Comparison of ENCODE assay signal across 8 cellular contexts in the genomic region with DNA sequence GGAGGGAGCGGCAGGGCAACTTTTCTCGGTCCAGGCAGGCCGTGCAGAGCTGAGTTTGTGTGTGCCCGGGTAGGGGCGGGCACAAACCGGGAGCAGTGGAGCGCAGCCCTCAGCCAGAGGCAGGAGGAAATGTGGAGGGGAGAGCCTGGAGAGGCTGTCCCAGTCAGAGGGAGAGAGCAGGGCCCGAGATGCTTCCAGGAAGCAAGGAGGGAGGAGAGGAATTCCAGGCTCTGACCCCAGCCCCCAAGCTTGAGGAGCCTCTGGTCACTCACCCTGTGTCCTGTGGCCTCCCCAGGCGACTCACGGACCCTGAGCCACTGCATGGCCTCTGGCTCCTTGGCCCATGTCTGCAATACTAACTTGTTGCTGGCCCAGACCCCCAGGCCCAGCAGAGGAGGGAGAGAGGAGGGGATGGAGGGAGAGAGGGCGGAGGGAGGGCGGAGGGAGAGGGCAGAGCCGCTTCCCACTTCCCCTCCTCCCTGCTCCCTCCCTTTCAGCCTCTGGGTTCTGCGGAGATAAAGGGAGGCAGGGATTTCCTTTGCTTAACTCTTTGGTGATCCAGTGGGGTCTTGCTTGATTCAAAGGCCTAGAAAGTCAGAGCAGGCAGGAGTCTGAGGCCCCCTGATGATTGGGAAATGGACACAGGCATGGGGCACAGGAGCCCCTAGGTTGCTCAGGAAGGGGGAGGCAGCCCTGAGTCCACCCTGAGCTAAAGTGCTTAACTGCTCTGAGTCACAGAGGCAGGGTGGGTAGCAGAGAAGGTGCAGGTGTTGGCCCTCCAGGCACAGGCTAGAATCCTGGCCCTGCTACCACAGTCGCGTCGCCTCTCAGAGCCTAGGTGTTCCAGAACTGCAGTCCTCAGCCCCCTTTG. TPM values are rescaled to one million over a fixed set of nuclear protein-coding genes. Genes with fewer than 3 reads are reported as not detected.
DNase-seq lines count a peak whose midpoint lies in the region; ATAC-seq and TF ChIP-seq lines count a peak whose summit lies in the region.

TSS of gene C1QTNF6 (minus strand) at position 357 of the 871 bp plus-strand sequence. CDS start at position 323, 34 bp downstream.

- DNase-seq in CD8-positive, alpha-beta memory T cell = peak in 1 of 5 donors; percentile 43
- DNase-seq in RWPE2 (ENCODE audit: low spot score) (peak; percentile 73), fibroblast of lung (ENCODE audit: low read depth in 2 of 2) (peak; percentile 48 to 62), neural progenitor cell (ENCODE audit: low spot score) (peak; percentile 86), NCI-H2081 treated with DMSO at 0.1 percent for 48 hours (lab: John Stamatoyannopoulos, UW) (no peak)

- H3K27ac Mint-ChIP-seq in CD8-positive, alpha-beta memory T cell = peak within 1 kb of the TSS; percentile 56 to 98 (median 84)
- peak within 1 kb of the TSS; percentile 98 for H3K27ac Mint-ChIP-seq in neural progenitor cell

- TF ChIP-seq POLR2A in GM18505 (IDR thresholded peaks at IDR 0.05; ENCODE audit: borderline replicate concordance, extremely low read depth, insufficient read depth, insufficient read length) = no peak

- CTCF ChIA-PET in CD8-positive, alpha-beta memory T cell (lab: Charles Lee) = interaction anchor here (1.8 to 3.3 kb wide), 3 partner anchors 9 to 21 kb away, joined by 9 to 26 read pairs (median 16); no protein-coding TSS in a partner anchor

- POLR2A ChIA-PET in CD8-positive, alpha-beta memory T cell (lab: Charles Lee) = interaction anchor here (1.6 kb wide), 1 partner anchor 39 kb away, joined by 6 read pairs; the partner anchor contains the start of gene IL2RB

- peaks cover 59% of the 10 kb centered on the region for H3K4me1 ChIP-seq in CD8-positive, alpha-beta memory T cell (ENCODE audit: insufficient read depth, low read length)
- peaks cover 42% of the 10 kb centered on the region for H3K4me1 ChIP-seq in RWPE2 (ENCODE audit: insufficient read depth, poor library complexity, severe bottlenecking)
- H3K4me1 ChIP-seq in fibroblast of lung (ENCODE audit: control insufficient read depth, extremely low read depth, insufficient read depth, low read length) = peaks cover 18% of the 10 kb centered on the region
- peaks cover 27% of the 10 kb centered on the region for H3K4me1 ChIP-seq in neural progenitor cell

- H3K36me3 ChIP-seq in CD8-positive, alpha-beta memory T cell (ENCODE audit: insufficient read depth, low read length) = no peaks in the 10 kb centered on the region
- no peaks in the 10 kb centered on the region for H3K36me3 ChIP-seq in RWPE2 (ENCODE audit: low read depth)
- H3K36me3 ChIP-seq in fibroblast of lung (ENCODE audit: control insufficient read depth, insufficient read depth, low read length) = no peaks in the 10 kb centered on the region
- H3K36me3 ChIP-seq in neural progenitor cell = no peaks in the 10 kb centered on the region

- H3K4me1 Mint-ChIP-seq in CD8-positive, alpha-beta memory T cell = peaks cover 64 to 78% (median 72%) of the 10 kb centered on the region in 3 donors
- peaks cover 41% of the 10 kb centered on the region for H3K4me1 Mint-ChIP-seq in neural progenitor cell

- ATAC-seq in RWPE2 (ENCODE audit: low read depth) = peak; percentile 76
- no peak for ATAC-seq in GM19397 (IDR thresholded peaks at IDR 0.05; ENCODE audit: unreplicated experiment)
- ATAC-seq in GM18505 (IDR thresholded peaks at IDR 0.05; ENCODE audit: unreplicated experiment) = no peak
- no peak for ATAC-seq in HG02642 (IDR thresholded peaks at IDR 0.05; ENCODE audit: poor library complexity, unreplicated experiment)

- H3K79me2 ChIP-seq in fibroblast of lung (ENCODE audit: control insufficient read depth, insufficient read depth, low read length) (no peaks in the 10 kb centered on the region), neural progenitor cell (ENCODE audit: low read depth) (no peaks in the 10 kb centered on the region)

- TF ChIP-seq CTCF in RWPE2 (IDR thresholded peaks at IDR 0.05; ENCODE audit: poor library complexity, severe bottlenecking) (no peak), fibroblast of lung (conservative IDR thresholded peaks at IDR 0.05 in 1 of 2, IDR thresholded peaks at IDR 0.05 in 1 of 2; ENCODE audit: low read depth in 1 of 2, low read length in 2 of 2) (no peak), neural progenitor cell (IDR thresholded peaks at IDR 0.05) (no peak)

- H2AFZ ChIP-seq in fibroblast of lung (ENCODE audit: low read length) = peak within 1 kb of the TSS; percentile 0
- H2AFZ ChIP-seq in neural progenitor cell (replicated peaks) = peak within 1 kb of the TSS; percentile 48

- no peaks in the 10 kb centered on the region for H3K9me3 Mint-ChIP-seq in CD8-positive, alpha-beta memory T cell
- H3K9me3 Mint-ChIP-seq in neural progenitor cell = peaks cover 6% of the 10 kb centered on the region

- H3K4me2 ChIP-seq in fibroblast of lung (ENCODE audit: extremely low read depth, insufficient read depth, low read length) (peak within 1 kb of the TSS; percentile 75), neural progenitor cell (peak within 1 kb of the TSS; percentile 77)

- H3K27me3 ChIP-seq in CD8-positive, alpha-beta memory T cell (ENCODE audit: insufficient read depth, low read length, poor library complexity, severe bottlenecking) = no peaks in the 10 kb centered on the region
- H3K27me3 ChIP-seq in RWPE2 (ENCODE audit: insufficient read depth, poor library complexity, severe bottlenecking) (no peaks in the 10 kb centered on the region), fibroblast of lung (ENCODE audit: control insufficient read depth, insufficient read depth, low read length) (no peaks in the 10 kb centered on the region), neural progenitor cell (no peaks in the 10 kb centered on the region)

- no peaks in the 10 kb centered on the region for H3K27me3 Mint-ChIP-seq in CD8-positive, alpha-beta memory T cell
- peaks cover 5% of the 10 kb centered on the region for H3K27me3 Mint-ChIP-seq in neural progenitor cell (ENCODE audit: insufficient read depth, low read depth)

- no peaks in the 10 kb centered on the region for H4K20me1 ChIP-seq in fibroblast of lung (ENCODE audit: control insufficient read depth, extremely low read depth, insufficient read depth, low read length)
- H4K20me1 ChIP-seq in neural progenitor cell (ENCODE audit: low read depth) = no peaks in the 10 kb centered on the region

- peak within 1 kb of the TSS; percentile 25 to 81 (median 48) for H3K4me3 Mint-ChIP-seq in CD8-positive, alpha-beta memory T cell
- peak within 1 kb of the TSS; percentile 84 for H3K4me3 Mint-ChIP-seq in neural progenitor cell

- peaks cover 0 to 4% (median 3%) of the 10 kb centered on the region in 3 donors for H3K36me3 Mint-ChIP-seq in CD8-positive, alpha-beta memory T cell
- H3K36me3 Mint-ChIP-seq in neural progenitor cell = peaks cover 8% of the 10 kb centered on the region

- H3K4me3 ChIP-seq in CD8-positive, alpha-beta memory T cell (ENCODE audit: low read length) = no peak within 1 kb of the TSS
- H3K4me3 ChIP-seq in RWPE2 (ENCODE audit: severe bottlenecking) = peak within 1 kb of the TSS; percentile 30
- H3K4me3 ChIP-seq in fibroblast of lung (replicated peaks in 1 of 4; ENCODE audit: control extremely low read depth in 1 of 4, insufficient read depth in 1 of 4, low read depth in 3 of 4, low read length in 4 of 4) = peak within 1 kb of the TSS; percentile 3 to 65 (median 32)
- peak within 1 kb of the TSS; percentile 34 for H3K4me3 ChIP-seq in neural progenitor cell

- peaks cover 34% of the 10 kb centered on the region for H3F3A ChIP-seq in neural progenitor cell (ENCODE audit: low read depth)

- peak within 1 kb of the TSS; percentile 0 for H3K9ac ChIP-seq in fibroblast of lung (ENCODE audit: insufficient read depth, low read length)
- H3K9ac ChIP-seq in neural progenitor cell = peak within 1 kb of the TSS; percentile 2

- no peaks in the 10 kb centered on the region for H3K9me3 ChIP-seq in CD8-positive, alpha-beta memory T cell (ENCODE audit: low read length)
- H3K9me3 ChIP-seq in RWPE2 (ENCODE audit: severe bottlenecking) (no peaks in the 10 kb centered on the region), fibroblast of lung (ENCODE audit: control insufficient read depth, insufficient read depth, low read depth, low read length) (no peaks in the 10 kb centered on the region), neural progenitor cell (ENCODE audit: low read depth) (peaks cover 8% of the 10 kb centered on the region)

- no peak within 1 kb of the TSS for H3K27ac ChIP-seq in CD8-positive, alpha-beta memory T cell (ENCODE audit: low read depth, low read length)
- H3K27ac ChIP-seq in RWPE2 (ENCODE audit: poor library complexity, severe bottlenecking) = peak within 1 kb of the TSS; percentile 92
- H3K27ac ChIP-seq in fibroblast of lung (ENCODE audit: insufficient read depth, low read length) = peak within 1 kb of the TSS; percentile 39
- H3K27ac ChIP-seq in neural progenitor cell = peak within 1 kb of the TSS; percentile 89

RNA-seq across cellular contexts. Expression of gene C1QTNF6, which starts in this region (rescaled TPM):
- total RNA-seq in CD8-positive, alpha-beta memory T cell = 1 to 10 TPM; 3.6 to 4.3 TPM
- 1.8 TPM for polyA plus RNA-seq in CD8-positive, alpha-beta memory T cell
- total RNA-seq in fibroblast of lung (3.5 and 4.6 TPM in 2 replicates), neural progenitor cell (ENCODE audit: low replicate concordance) (7.2 and 12.2 TPM in 2 replicates)
- polyA plus RNA-seq in fibroblast of lung = 3.0 and 7.4 TPM in 2 replicates
- polyA plus RNA-seq in fibroblast of lung (2012) = 3.4 and 9.0 TPM in 2 replicates
- polyA minus RNA-seq in fibroblast of lung (ENCODE audit: low replicate concordance) = 2.7 and 13.4 TPM in 2 replicates
